Comparison of ENCODE assay signal across 29 cellular contexts in genomic region chrX:31543565-31544125, GRCh38.
"Had no signal": no experiment of that assay in that cellular context is flagged by ENCODE, and none has a peak within 500 bp of the region (broad histone marks: within the 10 kb centered on the region; RNA-seq: fewer than 3 reads in every experiment).

No MANE protein-coding gene starts in this region.

- H3K9ac ChIP-seq: KMS-11 had no signal

- H3K9me3 ChIP-seq: Peyer's patch had no signal

- ATAC-seq: activated CD8-positive, alpha-beta T cell treated with anti-CD3 and anti-CD28 coated beads for 36 hours; activated naive CD8-positive, alpha-beta T cell treated with anti-CD3 and anti-CD28 coated beads, Interleukin-2, amount 50 U/mL, for 24 hours; PC-3; Right ventricle myocardium inferior had no signal

- H3K27ac ChIP-seq: cardiac muscle cell, KMS-11, Peyer's patch had no signal

- DNase-seq: activated CD4-positive, alpha-beta T cell treated with anti-CD3 and anti-CD28 coated beads, Interleukin-2, amount 10 ng/mL, durations not matched to agents 24 days and 14 days; activated CD4-positive, alpha-beta T cell treated with anti-CD3 and anti-CD28 coated beads, Interleukin-2, amount 50 U/mL, for 4 hours; activated CD8-positive, alpha-beta T cell treated with anti-CD3 and anti-CD28 coated beads for 36 hours; activated gamma-delta T cell; activated naive CD4-positive, alpha-beta T cell treated with Interleukin-2 at 50 U/mL for 16 hours; activated naive CD8-positive, alpha-beta T cell treated with anti-CD3 and anti-CD28 coated beads, Interleukin-2, amount 50 U/mL, for 24 hours; activated T-cell treated with anti-CD3 and anti-CD28 coated beads, Interleukin-2, amount 50 U/mL, for 24 hours; amniotic stem cell; aorta; MM.1S; MV-4-11; NCI-H1092; NCI-H1436 treated with DMSO at 0.1 percent for 48 hours; NCI-H1694 treated with DMSO at 0.1 percent for 48 hours; NCI-H2029; NCI-H345; NCI-H526; NCI-H748 treated with DMSO at 0.1 percent for 48 hours; NK-92 treated with Interleukin-12 subunit alpha and Interleukin-12 subunit beta, amount 100 ng/mL, for 24 hours; PC-3; Peyer's patch; RPMI8226; SIG-M5 had no signal

- H3K9me3 Mint-ChIP-seq: activated CD4-positive, alpha-beta T cell treated with anti-CD3 and anti-CD28 coated beads, Interleukin-2, amount 10 ng/mL, durations not matched to agents 24 days and 14 days; activated CD8-positive, alpha-beta T cell treated with anti-CD3 and anti-CD28 coated beads for 36 hours; activated naive CD8-positive, alpha-beta T cell treated with anti-CD3 and anti-CD28 coated beads, Interleukin-2, amount 50 U/mL, for 24 hours; activated T-cell treated with anti-CD3 and anti-CD28 coated beads, Interleukin-2, amount 50 U/mL, for 24 hours; activated T-helper 2 cell treated with anti-CD3 and anti-CD28 coated beads, Interferon-gamma antibody, Interleukin-2, Interleukin-4, amounts not matched to agents 10 μg/mL and 5 μg/mL and 100 μg/mL, durations not matched to agents 14 hours and 24 hours and 36 hours had no signal

- H3K4me2 ChIP-seq: KMS-11 had no signal

- H3K27ac Mint-ChIP-seq: activated CD4-positive, alpha-beta T cell treated with anti-CD3 and anti-CD28 coated beads, Interleukin-2, amount 10 ng/mL, durations not matched to agents 24 days and 14 days; activated CD8-positive, alpha-beta T cell treated with anti-CD3 and anti-CD28 coated beads for 36 hours; activated naive CD8-positive, alpha-beta T cell; activated naive CD8-positive, alpha-beta T cell treated with anti-CD3 and anti-CD28 coated beads, Interleukin-2, amount 50 U/mL, for 24 hours; activated T-cell treated with anti-CD3 and anti-CD28 coated beads, Interleukin-2, amount 50 U/mL, for 24 hours; activated T-helper 2 cell treated with anti-CD3 and anti-CD28 coated beads, Interferon-gamma antibody, Interleukin-2, Interleukin-4, amounts not matched to agents 10 μg/mL and 5 μg/mL and 100 μg/mL, durations not matched to agents 14 hours and 24 hours and 36 hours had no signal

- H3K36me3 ChIP-seq: cardiac muscle cell, Peyer's patch had no signal

- H3K4me3 ChIP-seq: cardiac muscle cell, Peyer's patch had no signal

- H3K4me1 ChIP-seq: Peyer's patch had no signal

- H3K27me3 ChIP-seq: cardiac muscle cell, Peyer's patch had no signal

- FAIRE-seq: TTC549 had no signal

- H3K36me3 Mint-ChIP-seq: activated naive CD8-positive, alpha-beta T cell had no signal
